1 cellular context compared by ENCODE assay signal in the genomic region with DNA sequence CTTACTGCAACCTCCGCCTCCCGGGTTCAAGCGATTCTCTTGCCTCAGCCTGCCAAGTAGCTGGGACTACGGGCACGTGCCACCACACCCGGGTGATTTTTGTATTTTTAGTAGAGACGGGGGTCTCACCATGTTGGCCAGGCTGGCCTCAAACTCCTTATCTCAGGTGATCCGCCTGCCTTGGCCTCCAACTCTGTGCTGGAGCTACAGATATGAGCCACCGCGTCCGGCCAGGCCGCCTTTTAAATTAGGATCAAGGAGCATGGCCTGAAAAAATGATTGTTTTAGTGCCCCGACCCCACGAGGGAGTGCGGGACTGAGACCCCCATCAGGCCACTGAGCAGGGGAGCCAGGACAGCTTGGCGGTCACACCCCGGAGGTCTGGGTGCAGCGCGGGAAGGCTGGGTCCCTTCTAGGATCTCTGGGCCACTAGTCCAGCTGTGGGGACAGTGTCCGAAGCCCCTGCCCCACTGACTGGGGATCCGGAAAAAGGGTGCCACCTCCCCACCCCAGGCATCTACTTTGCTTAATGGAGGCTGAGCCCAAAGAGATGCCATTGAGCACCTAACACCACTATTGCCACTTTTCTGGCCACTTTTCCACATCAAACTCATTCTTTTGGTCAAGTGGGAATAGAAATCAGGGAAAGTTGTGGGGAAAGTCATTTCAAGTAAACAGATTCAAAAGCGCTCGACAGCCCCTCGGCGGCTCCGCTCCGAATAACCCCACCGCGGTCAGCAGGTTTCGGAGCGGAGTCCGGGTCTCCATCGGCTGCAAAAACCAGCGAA.
TF ChIP-seq lines count a peak whose summit lies in the region.

No MANE protein-coding gene starts in this region.

TF ChIP-seq in IMR-90, 13 proteins besides CTCF, POLR2A, EP300 and RAD21 (continued from another document):
- TF ChIP-seq ELK1 (IDR thresholded peaks at IDR 0.05; ENCODE audit: borderline replicate concordance, low read depth, low read length) (no peak), CHD1 (IDR thresholded peaks at IDR 0.05; ENCODE audit: low read depth, low read length) (no peak), NFE2L2 (IDR thresholded peaks at IDR 0.05; ENCODE audit: low read depth, low read length) (no peak), MXI1 (IDR thresholded peaks at IDR 0.05; ENCODE audit: borderline replicate concordance, low read depth, low read length) (no peak)
